In the genomic region with DNA sequence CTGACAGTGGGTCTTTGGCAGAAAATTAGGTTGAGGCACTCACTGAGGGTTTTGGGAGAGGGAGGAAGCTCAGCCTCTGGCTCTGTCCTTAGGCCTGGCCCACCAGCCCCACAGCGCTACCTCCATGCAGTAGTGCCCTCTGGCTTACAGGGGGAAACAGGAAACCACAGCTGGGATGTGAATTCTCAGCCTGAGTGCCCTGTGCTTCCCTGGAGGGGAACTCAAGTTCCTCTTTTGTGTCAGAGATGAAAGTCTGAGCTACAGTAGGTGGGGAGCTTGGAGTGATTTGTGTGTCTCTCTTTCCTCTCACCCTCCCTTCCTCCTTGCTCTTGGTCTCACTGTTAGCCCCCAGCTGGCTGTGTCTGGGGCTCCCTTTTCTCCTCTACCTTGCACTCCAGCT, we compare ENCODE assay signal across 18 cellular contexts. TPM values are rescaled to one million over a fixed set of nuclear protein-coding genes. Genes with fewer than 3 reads are reported as not detected.
DNase-seq lines count a peak whose midpoint lies in the region; ATAC-seq and TF ChIP-seq lines count a peak whose summit lies in the region.
"Had no signal": no experiment of that assay in that cellular context is flagged by ENCODE, and none has a peak within 500 bp of the region (broad histone marks: within the 10 kb centered on the region; RNA-seq: fewer than 3 reads in every experiment).

No MANE protein-coding gene starts in this region.

- H3K27ac Mint-ChIP-seq in activated B cell treated with CpG ODN at 0.5 μM for 24 hours: no peak overlapping the region

- POLR2A ChIA-PET in activated B cell treated with CpG ODN at 0.5 μM for 24 hours (lab: Charles Lee): no interaction called here

- no peak overlapping the region for H3K4me3 Mint-ChIP-seq in activated B cell treated with CpG ODN at 0.5 μM for 24 hours

- ATAC-seq in activated B cell treated with CpG ODN at 0.5 μM for 24 hours (ENCODE audit: low read depth): peak; percentile 70
- ATAC-seq in GM18511 (IDR thresholded peaks at IDR 0.05; ENCODE audit: unreplicated experiment): no peak
- ATAC-seq in left colon: no peak

- H3K4me1 Mint-ChIP-seq in activated B cell treated with CpG ODN at 0.5 μM for 24 hours: peaks cover 28% of the 10 kb centered on the region

- H3K36me3 Mint-ChIP-seq in activated B cell treated with CpG ODN at 0.5 μM for 24 hours (ENCODE audit: low read depth): no peaks in the 10 kb centered on the region

- no peak for TF ChIP-seq CTCF in activated B cell treated with CpG ODN at 0.5 μM for 24 hours (IDR thresholded peaks at IDR 0.05)

- CTCF ChIA-PET in activated B cell treated with CpG ODN at 0.5 μM for 24 hours (lab: Charles Lee): interaction anchor here (1.2 to 2.1 kb wide), 2 partner anchors 9 to 11 kb away, joined by 4 to 7 read pairs; no protein-coding TSS in a partner anchor

- intact Hi-C loops in activated B cell treated with CpG ODN at 0.5 μM for 24 hours (cut with micrococcal nuclease) (loop anchor here (10.0 kb wide), 1 partner anchor 179 kb away; no protein-coding TSS in a partner anchor), posterior vena cava (cut with DNase I) (loop anchor here in 1 of 2 donors (2.0 to 10.0 kb wide), 3 partner anchors 41 to 739 kb away; no protein-coding TSS in a partner anchor), left colon (cut with DNase I, micrococcal nuclease) (loop anchor here in 1 of 2 donors (5.0 kb wide), 1 partner anchor 411 kb away; no protein-coding TSS in a partner anchor)

- H3K9me3 Mint-ChIP-seq in activated B cell treated with CpG ODN at 0.5 μM for 24 hours: no peaks in the 10 kb centered on the region

- peaks cover 12% of the 10 kb centered on the region for H3K27me3 Mint-ChIP-seq in activated B cell treated with CpG ODN at 0.5 μM for 24 hours

- DNase-seq in NCI-H82 (lab: John Stamatoyannopoulos, UW) (peak; percentile 29), NCI-H82 treated with DMSO at 0.1 percent for 48 hours (lab: John Stamatoyannopoulos, UW; ENCODE audit: unreplicated experiment) (no peak), MV-4-11 (lab: John Stamatoyannopoulos, UW) (peak; percentile 82), activated B cell treated with CpG ODN at 0.5 μM for 24 hours (no peak), posterior vena cava (ENCODE audit: low spot score) (peak; percentile 60), NCI-H2196 (lab: John Stamatoyannopoulos, UW; ENCODE audit: unreplicated experiment) (no peak), left colon (no peak)
- DNase-seq: 8988T; activated CD4-positive, CD25-positive, alpha-beta regulatory T cell treated with anti-CD3 and anti-CD28 coated beads, Interleukin-2, amount 50 U/mL, for 72 hours; activated T-cell treated with anti-CD3 and anti-CD28 coated beads, Interleukin-2, amount 50 U/mL, for 48 hours; COR-L47; esophagus squamous epithelium; mesenchymal stem cell; NCI-H1436; NCI-H526; ovary; trophoblast cell had no signal

RNA-seq across cellular contexts. Expression of gene BLCAP, which starts 48.2 kb away (rescaled TPM):
- 70.3 and 78.0 TPM in 2 replicates for total RNA-seq in activated B cell treated with CpG ODN at 0.5 μM for 24 hours
- 10 to 100 TPM; 48.1 to 55.4 TPM for total RNA-seq in posterior vena cava
- total RNA-seq in left colon: 100 to 1,000 TPM in 1 of 2 donors, 10 to 100 TPM in 1; 98.9 to 104 TPM

RNA-seq across cellular contexts. Expression of gene NNAT, which starts 54.8 kb away (rescaled TPM):
- total RNA-seq in activated B cell treated with CpG ODN at 0.5 μM for 24 hours (0.40 TPM in 1 of 2 replicates, not detected in the other), posterior vena cava (under 1 TPM; 0.52 to 0.65 TPM), left colon (1 to 10 TPM in 1 of 2 donors, not detected in 1; 3.4 TPM)

Comparison
In these comparisons a context has a peak if more than half of its experiments do, and no peak if none do; other contexts are left out.
1. DNase-seq: peak in NCI-H82 (single experiment), MV-4-11 (single experiment) and posterior vena cava (single experiment); none in NCI-H82 treated with DMSO at 0.1 percent for 48 hours (single experiment), activated B cell treated with CpG ODN at 0.5 μM for 24 hours (single experiment), NCI-H2196 (single experiment) and left colon (0 of 2).